29 cellular contexts compared by ENCODE assay signal in the genomic region with DNA sequence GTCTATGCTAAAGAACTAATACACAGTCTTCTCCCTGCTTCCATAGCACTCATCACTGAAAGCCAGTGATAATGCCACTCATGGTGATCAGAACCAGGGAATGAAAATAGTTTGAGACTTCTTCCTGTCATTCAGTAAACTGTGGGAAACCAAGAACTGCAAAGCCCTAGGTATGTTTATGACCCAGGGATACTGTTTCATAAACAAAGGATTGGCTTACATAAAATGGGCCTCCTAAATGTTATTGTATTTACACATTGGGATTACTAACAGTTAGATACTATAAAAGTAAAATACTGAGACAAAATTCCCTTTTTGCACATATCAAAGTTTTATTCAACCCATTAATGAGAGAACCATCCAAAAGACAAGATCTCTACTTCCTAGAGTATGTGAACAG.
"Had no signal": no experiment of that assay in that cellular context is flagged by ENCODE, and none has a peak within 500 bp of the region (broad histone marks: within the 10 kb centered on the region; RNA-seq: fewer than 3 reads in every experiment).

No MANE protein-coding gene starts in this region.

- H3K9me3 ChIP-seq: body of pancreas, MG63, SJCRH30 had no signal

- H3K36me3 ChIP-seq: MG63, SJCRH30 had no signal

- H3K27ac ChIP-seq: body of pancreas, SJCRH30, SK-N-MC had no signal

- H3K27me3 ChIP-seq: body of pancreas, SJCRH30 had no signal

- ATAC-seq: activated CD8-positive, alpha-beta T cell treated with anti-CD3 and anti-CD28 coated beads, Interleukin-2, amount 10 ng/mL, durations not matched to agents 7 days and 5 days; body of pancreas; Panc1 had no signal

- H3K4me3 ChIP-seq: body of pancreas, MG63, SJCRH30, SK-N-MC had no signal

- DNase-seq: activated CD4-positive, alpha-beta T cell treated with anti-CD3 and anti-CD28 coated beads, Interleukin-2, amount 10 ng/mL, durations not matched to agents 24 days and 14 days; activated CD4-positive, alpha-beta T cell treated with anti-CD3 and anti-CD28 coated beads, Interleukin-2, amount 50 U/mL, for 4 hours; activated CD8-positive, alpha-beta T cell treated with anti-CD3 and anti-CD28 coated beads, Interleukin-2, amount 10 ng/mL, durations not matched to agents 7 days and 5 days; activated gamma-delta T cell; activated naive CD4-positive, alpha-beta T cell treated with Interleukin-2 at 50 U/mL for 16 hours; activated naive CD8-positive, alpha-beta T cell treated with anti-CD3 and anti-CD28 coated beads, Interleukin-2, amount 10 ng/mL, durations not matched to agents 7 days and 5 days; activated T-cell treated with anti-CD3 and anti-CD28 coated beads, Interleukin-2, amount 50 U/mL, for 24 hours; amygdala; body of pancreas; caudate nucleus; cerebellar nuclear complex; Karpas-422; KBM-7; MG63; MV-4-11; NCI-H1092 treated with DMSO at 0.1 percent for 48 hours; NCI-H1417; NCI-H146; NCI-H187; NCI-H2029 treated with DMSO at 0.1 percent for 48 hours; NCI-H2107; NCI-H2171; NCI-H510A; NCI-H526; NCI-H748 treated with DMSO at 0.1 percent for 48 hours; SHP77; SJCRH30 had no signal

- H3K4me1 ChIP-seq: body of pancreas, SJCRH30 had no signal
